Comparison of ENCODE assay signal across 18 cellular contexts in the genomic region with DNA sequence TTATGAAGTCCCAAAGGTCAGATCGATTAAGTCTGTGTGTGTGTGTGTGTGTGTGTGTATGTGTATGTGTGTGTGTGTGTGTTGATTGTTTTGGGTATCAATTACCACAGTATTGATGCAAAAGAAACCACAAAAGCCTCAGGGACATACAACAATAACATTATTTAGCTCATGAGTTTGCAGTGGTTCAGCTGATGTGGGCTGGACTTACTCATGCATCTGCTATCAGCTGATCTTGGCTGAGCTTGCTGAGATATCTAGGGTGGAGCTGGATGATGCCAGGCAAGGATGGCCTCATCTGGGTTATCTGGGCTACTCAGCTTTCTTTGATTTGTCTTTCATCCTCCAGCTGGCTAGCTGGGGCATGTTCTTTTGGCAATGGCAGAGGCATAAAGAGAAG.
A peak's percentile ranks its signal among the peaks of the same experiment; 100 is the strongest.
DNase-seq lines count a peak whose midpoint lies in the region; ATAC-seq and TF ChIP-seq lines count a peak whose summit lies in the region.
"Had no signal": no experiment of that assay in that cellular context is flagged by ENCODE, and none has a peak within 500 bp of the region (broad histone marks: within the 10 kb centered on the region; RNA-seq: fewer than 3 reads in every experiment).

No MANE protein-coding gene starts in this region.

- H3K27ac Mint-ChIP-seq in mesothelial cell of epicardium: no peak overlapping the region
- H3K27ac Mint-ChIP-seq: activated naive CD8-positive, alpha-beta T cell treated with anti-CD3 and anti-CD28 coated beads, Interleukin-2, amount 10 ng/mL, durations not matched to agents 7 days and 5 days had no signal

- H3K27me3 ChIP-seq in RWPE2 (ENCODE audit: insufficient read depth, poor library complexity, severe bottlenecking): no peaks in the 10 kb centered on the region
- H3K27me3 ChIP-seq: colonic mucosa, esophagus squamous epithelium, pancreas had no signal

- no peak for TF ChIP-seq CTCF in GM12865 (IDR thresholded peaks at IDR 0.05; ENCODE audit: insufficient read depth, low read depth, low read length, missing control alignments)
- no peak for TF ChIP-seq CTCF in RWPE2 (IDR thresholded peaks at IDR 0.05; ENCODE audit: poor library complexity, severe bottlenecking)
- no peak for TF ChIP-seq CTCF in mesothelial cell of epicardium (IDR thresholded peaks at IDR 0.05; ENCODE audit: unreplicated experiment)

- no peaks in the 10 kb centered on the region for H3K9me3 ChIP-seq in RWPE2 (ENCODE audit: severe bottlenecking)
- H3K9me3 ChIP-seq: colonic mucosa, esophagus squamous epithelium, pancreas had no signal

- H3K4me3 ChIP-seq in GM12865 (ENCODE audit: low read depth, low read length) (no peak overlapping the region), RWPE2 (ENCODE audit: severe bottlenecking) (no peak overlapping the region)
- H3K4me3 ChIP-seq: colonic mucosa, esophagus squamous epithelium, pancreas had no signal

- DNase-seq in GM12865 (ENCODE audit: low read depth): peak; percentile 14
- DNase-seq in RWPE2 (ENCODE audit: low spot score): no peak
- peak; percentile 87 for DNase-seq in epithelial cell of prostate (ENCODE audit: low read depth, low spot score)
- peak; percentile 72 for DNase-seq in non-pigmented ciliary epithelial cell (ENCODE audit: low read depth)
- no peak for DNase-seq in mesothelial cell of epicardium (ENCODE audit: low spot score in 2 of 2, unreplicated experiment in 2 of 2)
- DNase-seq in NCI-H345 (lab: John Stamatoyannopoulos, UW): no peak
- no peak for DNase-seq in NCI-H510A treated with DMSO at 0.1 percent for 48 hours (lab: John Stamatoyannopoulos, UW)
- DNase-seq: activated CD4-positive, CD25-positive, alpha-beta regulatory T cell; activated CD8-positive, alpha-beta memory T cell treated with anti-CD3 and anti-CD28 coated beads, Interleukin-2, amount 50 U/mL, for 48 hours; activated naive CD8-positive, alpha-beta T cell treated with anti-CD3 and anti-CD28 coated beads, Interleukin-2, amount 10 ng/mL, durations not matched to agents 7 days and 5 days; colonic mucosa; esophagus squamous epithelium; NCI-H1105; NCI-H446; pancreas; substantia nigra had no signal

- H3K27ac ChIP-seq in RWPE2 (ENCODE audit: poor library complexity, severe bottlenecking): no peak overlapping the region
- no peak overlapping the region for H3K27ac ChIP-seq in epithelial cell of prostate
- H3K27ac ChIP-seq: colonic mucosa, esophagus squamous epithelium, pancreas had no signal

- H3K4me1 ChIP-seq in RWPE2 (ENCODE audit: insufficient read depth, poor library complexity, severe bottlenecking): no peaks in the 10 kb centered on the region
- H3K4me1 ChIP-seq: colonic mucosa, esophagus squamous epithelium had no signal

- H3K36me3 Mint-ChIP-seq in mesothelial cell of epicardium: no peaks in the 10 kb centered on the region
- H3K36me3 Mint-ChIP-seq: activated naive CD8-positive, alpha-beta T cell treated with anti-CD3 and anti-CD28 coated beads, Interleukin-2, amount 10 ng/mL, durations not matched to agents 7 days and 5 days had no signal

- H3K4me3 Mint-ChIP-seq in mesothelial cell of epicardium: no peak overlapping the region
- H3K4me3 Mint-ChIP-seq: activated naive CD8-positive, alpha-beta T cell treated with anti-CD3 and anti-CD28 coated beads, Interleukin-2, amount 10 ng/mL, durations not matched to agents 7 days and 5 days had no signal

- no peaks in the 10 kb centered on the region for H3K9me3 Mint-ChIP-seq in mesothelial cell of epicardium
- H3K9me3 Mint-ChIP-seq: activated naive CD8-positive, alpha-beta T cell treated with anti-CD3 and anti-CD28 coated beads, Interleukin-2, amount 10 ng/mL, durations not matched to agents 7 days and 5 days had no signal

- H3K27me3 Mint-ChIP-seq in mesothelial cell of epicardium (ENCODE audit: low read depth): peaks cover 41% of the 10 kb centered on the region

- H3K36me3 ChIP-seq in RWPE2 (ENCODE audit: low read depth): no peaks in the 10 kb centered on the region
- H3K36me3 ChIP-seq: colonic mucosa, esophagus squamous epithelium, pancreas had no signal

- no peaks in the 10 kb centered on the region for H3K4me1 Mint-ChIP-seq in mesothelial cell of epicardium
- H3K4me1 Mint-ChIP-seq: activated naive CD8-positive, alpha-beta T cell treated with anti-CD3 and anti-CD28 coated beads, Interleukin-2, amount 10 ng/mL, durations not matched to agents 7 days and 5 days had no signal

- peak; percentile 75 for ATAC-seq in RWPE2 (ENCODE audit: low read depth)
- ATAC-seq in HG03159 (IDR thresholded peaks at IDR 0.05; ENCODE audit: unreplicated experiment): no peak
- ATAC-seq: pancreas, SK-N-SH treated with all-trans-retinoic acid at 6 μM for 48 hours had no signal

Comparison
In these comparisons a context has a peak if more than half of its experiments do, and no peak if none do; other contexts are left out.
1. DNase-seq: peak in GM12865 (single experiment), epithelial cell of prostate (single experiment) and non-pigmented ciliary epithelial cell (single experiment); none in RWPE2 (single experiment), mesothelial cell of epicardium (0 of 2), NCI-H345 (single experiment) and NCI-H510A treated with DMSO at 0.1 percent for 48 hours (single experiment).